ENCODE assay signal across 10 cellular contexts in the genomic region with DNA sequence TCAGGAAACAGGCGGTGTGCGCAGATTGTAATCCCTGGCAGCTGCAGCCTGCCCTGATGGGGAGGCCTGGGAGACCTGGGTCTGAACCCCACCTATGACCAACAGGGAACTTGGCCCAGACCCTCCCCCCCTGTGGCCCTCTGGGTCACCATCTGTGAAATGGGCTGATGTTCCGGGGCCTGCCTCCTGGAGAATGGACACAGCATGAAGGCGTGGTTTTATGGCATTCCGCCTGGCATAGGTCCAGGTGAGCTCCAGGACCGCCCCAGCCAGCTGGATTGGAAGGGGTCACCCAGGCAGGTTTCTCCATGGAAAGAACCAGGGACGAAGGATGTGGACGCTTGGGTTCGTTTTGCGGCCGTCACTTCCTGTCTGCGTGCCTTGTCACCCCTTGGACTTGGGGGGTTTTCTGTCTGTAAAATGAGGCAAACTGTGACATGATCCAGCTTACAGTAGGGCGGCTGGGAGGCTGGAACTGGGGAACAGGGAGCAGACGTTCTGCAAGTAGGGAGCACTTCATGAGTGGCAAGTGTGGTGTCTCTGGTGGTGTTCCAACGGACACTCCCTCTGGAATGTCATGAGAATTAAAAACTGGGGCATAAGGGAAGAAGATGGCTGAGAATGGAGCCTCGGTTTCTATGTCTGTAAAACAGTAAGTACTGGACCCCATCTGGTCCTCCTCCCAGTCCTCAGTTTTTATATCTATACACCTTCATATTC. TPM values are rescaled to one million over a fixed set of nuclear protein-coding genes. Genes with fewer than 3 reads are reported as not detected.
DNase-seq lines count a peak whose midpoint lies in the region; ATAC-seq and TF ChIP-seq lines count a peak whose summit lies in the region.
"Had no signal": no experiment of that assay in that cellular context is flagged by ENCODE, and none has a peak within 500 bp of the region (broad histone marks: within the 10 kb centered on the region; RNA-seq: fewer than 3 reads in every experiment).

No MANE protein-coding gene starts in this region.

- no peak overlapping the region for H3K23ac ChIP-seq in trophoblast cell (ENCODE audit: low read length)

- TF ChIP-seq CTCF in Calu3 (IDR thresholded peaks at IDR 0.05; ENCODE audit: unreplicated experiment) (no peak), PC-3 (conservative IDR thresholded peaks at IDR 0.05; ENCODE audit: low read depth, low read length) (no peak), esophagus squamous epithelium (IDR thresholded peaks at IDR 0.05) (no peak)

- H3K9me2 ChIP-seq in PC-3 (replicated peaks; ENCODE audit: low read length) = no peaks in the 10 kb centered on the region

- H3K27ac ChIP-seq in PC-3 (ENCODE audit: low read length) = no peak overlapping the region
- H3K27ac ChIP-seq in esophagus squamous epithelium = no peak overlapping the region
- no peak overlapping the region for H3K27ac ChIP-seq in trophoblast cell (ENCODE audit: low read depth, low read length)

- peak overlapping the region; percentile 79 for H3K4me2 ChIP-seq in PC-3 (ENCODE audit: low read length)
- peak overlapping the region; percentile 84 for H3K4me2 ChIP-seq in trophoblast cell (ENCODE audit: low read length)

- no peak for ATAC-seq in PC-3
- ATAC-seq: gastroesophageal sphincter had no signal

- H3K4me1 Mint-ChIP-seq in Calu3 (ENCODE audit: low read depth, unreplicated experiment) = peaks cover 11% of the 10 kb centered on the region

- H3K4me1 ChIP-seq in PC-3 (ENCODE audit: insufficient read depth, low read length) (peaks cover 6% of the 10 kb centered on the region), esophagus squamous epithelium (peaks cover 17 to 42% (median 20%) of the 10 kb centered on the region in 3 donors), trophoblast cell (ENCODE audit: control insufficient read depth in 1 of 2, insufficient read depth in 2 of 2, low read length in 2 of 2) (peaks cover 16 to 18% of the 10 kb centered on the region in 2 experiments)

- no peak overlapping the region for H4K8ac ChIP-seq in trophoblast cell (ENCODE audit: low read depth, low read length)

- H4K91ac ChIP-seq in trophoblast cell (ENCODE audit: low read depth, low read length) = no peak overlapping the region

- no peaks in the 10 kb centered on the region for H3F3A ChIP-seq in PC-3 (ENCODE audit: low read length, unreplicated experiment)

- peak overlapping the region; percentile 33 for H3K18ac ChIP-seq in trophoblast cell (ENCODE audit: low read length)

- 63 to 69% methylated on average over 4 to 6 of the region's 16 CpGs for WGBS in esophagus squamous epithelium, 2 donors
- no CpG with 5 or more reads among the region's 16 CpGs for WGBS in trophoblast cell (ENCODE audit: extremely low coverage, insufficient coverage, insufficient read length)

- H3K4ac ChIP-seq in trophoblast cell (ENCODE audit: low read depth, low read length) = no peak overlapping the region

- no peaks in the 10 kb centered on the region for H3K9me3 Mint-ChIP-seq in Calu3 (ENCODE audit: low read depth, unreplicated experiment)

- no peak for TF ChIP-seq POLR2A in esophagus squamous epithelium (IDR thresholded peaks at IDR 0.05)

- BruUV-seq in Calu3 (replicated peaks; lab: Mats Ljungman, UMichigan) = no TSS peak
- BruUV-seq in PC-3 (replicated peaks; lab: Mats Ljungman, UMichigan) = TSS peak; percentile 28

- intact Hi-C loops in Calu3 (cut with micrococcal nuclease; ENCODE audit: unreplicated experiment) (loop anchor here (5.0 kb wide), 1 partner anchor 203 kb away; no protein-coding TSS in a partner anchor), PC-3 (cut with micrococcal nuclease) (no loop called here), esophagus squamous epithelium (cut with DNase I) (loop anchor here (5.0 to 10.0 kb wide), 2 partner anchors 73 to 191 kb away; a partner anchor contains a TSS)

- H2AFZ ChIP-seq in PC-3 (ENCODE audit: low read length) (no peak overlapping the region), trophoblast cell (ENCODE audit: insufficient read depth, low read length, poor library complexity) (no peak overlapping the region)

- no peaks in the 10 kb centered on the region for H3K36me3 ChIP-seq in PC-3 (ENCODE audit: low read depth, low read length)
- H3K36me3 ChIP-seq in esophagus squamous epithelium = peaks cover 0 to 7% (median 0%) of the 10 kb centered on the region in 3 donors
- H3K36me3 ChIP-seq in trophoblast cell (ENCODE audit: control insufficient read depth in 1 of 2, insufficient read depth in 2 of 2, low read length in 2 of 2) = peaks cover 3 to 6% of the 10 kb centered on the region in 2 experiments
- H3K36me3 ChIP-seq: gastroesophageal sphincter had no signal

- H4K20me1 ChIP-seq in PC-3 (ENCODE audit: low read length) = no peaks in the 10 kb centered on the region

- H2BK5ac ChIP-seq in trophoblast cell (ENCODE audit: low read depth, low read length, poor library complexity) = no peak overlapping the region

- H3K14ac ChIP-seq in trophoblast cell (ENCODE audit: low read length) = no peak overlapping the region

- H3K9ac ChIP-seq in PC-3 (ENCODE audit: low read length) (no peak overlapping the region), trophoblast cell (ENCODE audit: low read length) (no peak overlapping the region)

- CTCF ChIA-PET in Calu3 (lab: Charles Lee) = interaction anchor here (0.6 to 0.9 kb wide), 3 partner anchors 10 to 375 kb away, joined by 3 to 6 read pairs (median 4); no protein-coding TSS in a partner anchor
- CTCF ChIA-PET in PC-3 (lab: Charles Lee) = no interaction called here

- peaks cover 14% of the 10 kb centered on the region for H3K79me1 ChIP-seq in trophoblast cell (ENCODE audit: low read length)

- H3K79me2 ChIP-seq in PC-3 (ENCODE audit: low read length) (no peaks in the 10 kb centered on the region), trophoblast cell (ENCODE audit: control insufficient read depth, insufficient read depth, low read length, poor library complexity) (peaks cover 6% of the 10 kb centered on the region)

- H4K12ac ChIP-seq in trophoblast cell (ENCODE audit: low read depth, low read length) = no peak overlapping the region

- DNase-seq in Calu3 (no peak), PC-3 (peak; percentile 12), esophagus squamous epithelium (lab: John Stamatoyannopoulos, UW) (no peak), trophoblast cell (no peak), NCI-H1694 (lab: John Stamatoyannopoulos, UW) (no peak), SK-N-DZ (ENCODE audit: low spot score) (no peak), NCI-H1930 (lab: John Stamatoyannopoulos, UW) (no peak)
- DNase-seq in stimulated activated CD4-positive, alpha-beta T cell treated with anti-CD3 and anti-CD28 coated beads, Interleukin-4, amount 100 ng/mL, for 4 hours = no peak
- DNase-seq: NCI-H2227 treated with DMSO at 0.1 percent for 48 hours had no signal

- peaks cover 29% of the 10 kb centered on the region for H3K27me3 Mint-ChIP-seq in Calu3 (ENCODE audit: unreplicated experiment)

- H3K36me3 Mint-ChIP-seq in Calu3 (ENCODE audit: insufficient read depth, unreplicated experiment) = peaks cover 14% of the 10 kb centered on the region

- no peak overlapping the region for H2AK5ac ChIP-seq in trophoblast cell (ENCODE audit: low read length)

- POLR2A ChIA-PET in PC-3 (lab: Charles Lee; ENCODE audit: unreplicated experiment) = no interaction called here

- no peak overlapping the region for H2BK120ac ChIP-seq in trophoblast cell (ENCODE audit: insufficient read depth, low read length, poor library complexity)

- H3K27ac Mint-ChIP-seq in Calu3 (ENCODE audit: unreplicated experiment) = no peak overlapping the region

- H3K9me3 ChIP-seq in PC-3 (ENCODE audit: low read length) = no peaks in the 10 kb centered on the region
- H3K9me3 ChIP-seq in esophagus squamous epithelium = no peaks in the 10 kb centered on the region
- no peaks in the 10 kb centered on the region for H3K9me3 ChIP-seq in trophoblast cell (ENCODE audit: insufficient read depth, low read depth, low read length)
- H3K9me3 ChIP-seq: gastroesophageal sphincter had no signal

- H3K27me3 ChIP-seq in PC-3 (ENCODE audit: low read length) (no peaks in the 10 kb centered on the region), esophagus squamous epithelium (peaks cover 0 to 3% (median 0%) of the 10 kb centered on the region in 4 donors), trophoblast cell (ENCODE audit: insufficient read depth, low read length) (no peaks in the 10 kb centered on the region)
- H3K27me3 ChIP-seq: gastroesophageal sphincter had no signal

- H2BK12ac ChIP-seq in trophoblast cell (ENCODE audit: low read length) = no peak overlapping the region

- H3K4me3 ChIP-seq in PC-3 (ENCODE audit: low read length) = peak overlapping the region; percentile 67; the same call in 1 of the 2 replicates
- peak overlapping the region in 3 of 4 donors; percentile 84 to 95 (median 91) for H3K4me3 ChIP-seq in esophagus squamous epithelium
- no peak overlapping the region for H3K4me3 ChIP-seq in trophoblast cell (ENCODE audit: low read depth, low read length)

- peak overlapping the region; percentile 73 for H3K4me3 Mint-ChIP-seq in Calu3 (ENCODE audit: low read depth, unreplicated experiment)

RNA-seq across cellular contexts. Expression of a gene that starts 1.6 kb away (rescaled TPM):
- total RNA-seq in Calu3 (2022) (12.9 and 14.5 TPM in 2 replicates), PC-3 (2014; rRNA removed) (14.5 and 18.1 TPM in 2 replicates), esophagus squamous epithelium (10 to 100 TPM; 12.2 to 21.4 (median 17.8) TPM)
- polyA plus RNA-seq in trophoblast cell (2013) = 76.8 and 79.1 TPM in 2 replicates
- 44.8 and 47.5 TPM in 2 replicates for polyA plus RNA-seq in SK-N-DZ (2014; cell fraction: cytosol; rRNA removed)
- polyA plus RNA-seq in SK-N-DZ (2014; cell fraction: nucleus; rRNA removed) = 25.9 and 29.3 TPM in 2 replicates
